Comparison of ENCODE assay signal across 8 cellular contexts in genomic region chr1:92298573-92299476, GRCh38. TPM values are rescaled to one million over a fixed set of nuclear protein-coding genes. Genes with fewer than 3 reads are reported as not detected.
DNase-seq lines count a peak whose midpoint lies in the region; ATAC-seq and TF ChIP-seq lines count a peak whose summit lies in the region.

Gene GLMN (minus strand): TSS chr1:92298987. CDS start chr1:92297999, 988 bp downstream.
Gene RPAP2 (plus strand): TSS chr1:92299059. CDS start chr1:92299074, 15 bp downstream.

- H3K9me3 Mint-ChIP-seq in chondrocyte (ENCODE audit: low read depth), result no peaks in the 10 kb centered on the region

- H3K27ac Mint-ChIP-seq in chondrocyte (ENCODE audit: unreplicated experiment), result peak within 1 kb of the TSS; percentile 95

- H3K4me1 Mint-ChIP-seq in chondrocyte (ENCODE audit: low read depth), result peaks cover 31% of the 10 kb centered on the region

- intact Hi-C loops in left colon (cut with DNase I, micrococcal nuclease), result loop anchor here in 1 of 2 donors (10.0 kb wide), 1 partner anchor 784 kb away; no protein-coding TSS in a partner anchor

- peaks cover 5% of the 10 kb centered on the region for H3K36me3 Mint-ChIP-seq in chondrocyte (ENCODE audit: low read depth)

- H3K27me3 Mint-ChIP-seq in chondrocyte (ENCODE audit: low read depth), result no peaks in the 10 kb centered on the region

- DNase-seq in Ammon's horn (ENCODE audit: low spot score) (peak; percentile 91), NCI-H345 treated with DMSO at 0.1 percent for 48 hours (lab: John Stamatoyannopoulos, UW; ENCODE audit: unreplicated experiment) (peak; percentile 74), chondrocyte (ENCODE audit: low spot score) (peak; percentile 92), left colon (peak; percentile 73 to 86)
- DNase-seq in activated CD4-positive, alpha-beta T cell treated with anti-CD3 and anti-CD28 coated beads for 24 hours (ENCODE audit: low read depth in 2 of 2), result peak; percentile 53 to 56
- peak; percentile 52 to 72 for DNase-seq in stimulated activated CD4-positive, alpha-beta T cell treated with anti-CD3 and anti-CD28 coated beads, Interleukin-1b, Interleukin-23, amount 100 ng/mL, for 4 hours (ENCODE audit: low read depth in 2 of 2)

- peak; percentile 69 for TF ChIP-seq CTCF in chondrocyte (IDR thresholded peaks at IDR 0.05)

- peak within 1 kb of the TSS; percentile 90 for H3K4me3 Mint-ChIP-seq in chondrocyte (ENCODE audit: unreplicated experiment)

- ATAC-seq in GM19025 (IDR thresholded peaks at IDR 0.05; ENCODE audit: low read depth, unreplicated experiment) (peak; percentile 98), HG03280 (IDR thresholded peaks at IDR 0.05; ENCODE audit: unreplicated experiment) (peak; percentile 98), left colon (peak; percentile 98)

RNA-seq across cellular contexts. Expression of gene GLMN, which starts in this region (rescaled TPM):
- total RNA-seq in chondrocyte (6.9 to 12.4 TPM (median 8.0 TPM) in 3 replicates), left colon (1 to 10 TPM; 5.4 TPM)

RNA-seq across cellular contexts. Expression of gene RPAP2, which starts in this region (rescaled TPM):
- total RNA-seq in chondrocyte (24.5 to 30.5 TPM (median 25.3 TPM) in 3 replicates), left colon (10 to 100 TPM; 19.7 to 24.2 TPM)

Comparison
In these comparisons a context has a peak if more than half of its experiments do, and no peak if none do; other contexts are left out.
1. Peak in every context shown above with its lines: DNase-seq and ATAC-seq.